In the genomic region with DNA sequence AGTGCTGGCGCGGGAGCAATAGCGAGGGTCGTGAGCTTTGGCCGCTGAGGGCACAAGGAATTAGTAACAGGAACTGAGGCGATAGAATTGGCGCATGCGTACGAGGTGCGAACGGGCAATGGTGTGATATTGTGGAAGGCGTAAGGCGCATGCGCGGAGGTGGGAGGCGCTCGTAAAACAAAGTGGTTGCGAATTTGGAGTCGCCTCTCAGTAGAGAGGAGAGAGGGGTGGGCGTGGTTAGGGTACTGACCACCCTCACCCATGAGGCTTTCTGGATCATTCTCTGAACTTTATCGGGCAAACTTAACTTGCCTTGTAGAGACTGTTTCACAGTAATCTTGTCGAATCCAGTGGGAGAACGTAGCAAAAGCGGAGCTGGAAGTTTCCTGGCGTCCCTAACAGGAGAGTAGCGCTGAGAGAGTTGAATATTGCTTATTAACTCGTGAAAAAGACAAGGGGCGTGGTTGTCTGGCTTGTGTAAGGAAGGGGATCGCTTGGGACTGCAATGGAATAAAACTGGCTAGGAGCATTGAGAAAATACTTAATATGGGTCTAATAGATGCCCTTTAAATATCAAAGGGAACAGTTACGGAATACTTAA, we compare ENCODE assay signal across 8 cellular contexts.
DNase-seq lines count a peak whose midpoint lies in the region; ATAC-seq, FAIRE-seq and TF ChIP-seq lines count a peak whose summit lies in the region.

No MANE protein-coding gene starts in this region.

- DNase-seq in AG09309 (ENCODE audit: low read depth) (no peak), NCI-H2196 treated with DMSO at 0.1 percent for 48 hours (lab: John Stamatoyannopoulos, UW; ENCODE audit: unreplicated experiment) (peak; percentile 94), WERI-Rb-1 (peak; percentile 100)
- DNase-seq in central memory CD4-positive, alpha-beta T cell = peak; percentile 96
- peak; percentile 90 for DNase-seq in stimulated activated CD4-positive, alpha-beta T cell treated with anti-CD3 and anti-CD28 coated beads, Interleukin-12 subunit alpha, Interleukin-12 subunit beta, amount 100 ng/mL, for 4 hours

- peak; percentile 40 for ATAC-seq in HG03159 (IDR thresholded peaks at IDR 0.05; ENCODE audit: unreplicated experiment)

- H3K36me3 ChIP-seq in WERI-Rb-1 = peaks cover 29% of the 10 kb centered on the region

- TF ChIP-seq CTCF in AG09309 (IDR thresholded peaks at IDR 0.05; ENCODE audit: control insufficient read depth, insufficient read depth, low read depth, low read length, missing control alignments) (no peak), WERI-Rb-1 (IDR thresholded peaks at IDR 0.05; ENCODE audit: low read depth, low read length) (no peak)

- peak; percentile 43 for TF ChIP-seq POLR2A in GM18951 (IDR thresholded peaks at IDR 0.05; ENCODE audit: extremely low read depth, insufficient read depth, insufficient read length)

- in situ Hi-C loops in GM18951 (cut with MboI; ENCODE audit: low sequenced_read_pairs, unreplicated experiment) = no loop called here

- H3K4me3 ChIP-seq in AG09309 (ENCODE audit: control insufficient read depth, low read depth, low read length) (peak overlapping the region; percentile 71), WERI-Rb-1 (ENCODE audit: low read depth, low read length) (peak overlapping the region; percentile 55)

- no peaks in the 10 kb centered on the region for H3K9me3 ChIP-seq in WERI-Rb-1 (ENCODE audit: severe bottlenecking)

- H3K27ac ChIP-seq in WERI-Rb-1 = peak overlapping the region; percentile 89

- no peaks in the 10 kb centered on the region for H3K27me3 ChIP-seq in WERI-Rb-1 (ENCODE audit: insufficient read depth, low read depth, severe bottlenecking)

- peak; percentile 13 for FAIRE-seq in islet of Langerhans (lab: Jason Lieb, UNC)
